ENCODE assay signal across 8 cellular contexts in the genomic region with DNA sequence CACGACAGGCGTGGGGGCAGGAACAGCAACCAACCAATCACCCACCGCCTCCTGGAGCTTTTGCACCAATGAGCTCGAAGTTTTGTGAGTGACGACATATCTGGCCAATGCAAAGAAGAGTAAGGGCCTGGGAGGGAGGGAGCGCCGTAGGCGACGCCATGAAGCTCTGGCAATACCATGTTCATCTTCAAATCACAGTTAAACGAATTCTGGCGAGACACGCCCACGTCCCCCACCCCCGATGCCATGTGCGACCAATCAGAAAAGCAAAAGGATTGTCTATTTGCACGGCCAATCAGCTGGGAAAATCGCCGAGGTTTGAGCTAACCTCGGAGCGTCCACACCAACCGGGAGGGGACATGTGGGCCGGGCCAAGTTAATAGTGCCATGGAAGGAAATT. TPM values are rescaled to one million over a fixed set of nuclear protein-coding genes. Genes with fewer than 3 reads are reported as not detected.
A peak's percentile ranks its signal among the peaks of the same experiment; 100 is the strongest.
DNase-seq lines count a peak whose midpoint lies in the region; ATAC-seq and TF ChIP-seq lines count a peak whose summit lies in the region.
"Not testable (repeated sequence)": the region's sequence is repeated elsewhere in the genome, so short reads cannot be mapped to it uniquely, and the experiment has no call there.

A gene (minus strand): TSS at position 12 of the 400 bp plus-strand sequence. CDS start 3,369 bp downstream, outside the sequence.

- not testable (repeated sequence) for TF ChIP-seq EP300 in sigmoid colon (IDR thresholded peaks at IDR 0.05)

- H3K9ac ChIP-seq in GM23248 = not testable (repeated sequence)

- ATAC-seq in GM18505 (IDR thresholded peaks at IDR 0.05; ENCODE audit: unreplicated experiment) (peak; percentile 93), HG03460 (IDR thresholded peaks at IDR 0.05; ENCODE audit: unreplicated experiment) (peak; percentile 96), left ventricle myocardium superior (peak; percentile 99)
- peak; percentile 95 for ATAC-seq in activated CD4-positive, alpha-beta T cell treated with anti-CD3 and anti-CD28 coated beads for 36 hours

- not testable (repeated sequence) for H3K9me3 Mint-ChIP-seq in activated CD4-positive, alpha-beta T cell treated with anti-CD3 and anti-CD28 coated beads for 36 hours (ENCODE audit: low read depth)

- not testable (repeated sequence) for H3K27ac ChIP-seq in GM23248, sigmoid colon

- not testable (repeated sequence) for H3K4me1 Mint-ChIP-seq in activated CD4-positive, alpha-beta T cell treated with anti-CD3 and anti-CD28 coated beads for 36 hours

- 0% methylated on average over 1 to 7 of the region's 22 CpGs for WGBS in GM23248 (ENCODE audit: low coverage in 1 of 2, low lambda C conversion rate in 2 of 2, missing lambda C conversion rate in 2 of 2), 2 experiments
- WGBS in sigmoid colon, 2 donors = 0% methylated on average over 7 to 10 of the region's 22 CpGs

- peak within 1 kb of the TSS; percentile 57 for H3K4me3 ChIP-seq in GM23248
- not testable (repeated sequence) for H3K4me3 ChIP-seq in sigmoid colon

- H3K36me3 ChIP-seq in GM23248 (ENCODE audit: low read depth); sigmoid colon: not testable (repeated sequence)

- not testable (repeated sequence) for H3K79me2 ChIP-seq in GM23248 (ENCODE audit: insufficient read depth)

- not testable (repeated sequence) for H3K4me1 ChIP-seq in GM23248 (ENCODE audit: insufficient read depth); sigmoid colon

- H3K9me2 ChIP-seq in GM23248 (ENCODE audit: insufficient read depth) = not testable (repeated sequence)

- not testable (repeated sequence) for TF ChIP-seq CTCF in sigmoid colon (IDR thresholded peaks at IDR 0.05); subcutaneous adipose tissue (IDR thresholded peaks at IDR 0.05; ENCODE audit: low read depth)

- not testable (repeated sequence) for H3K27me3 Mint-ChIP-seq in activated CD4-positive, alpha-beta T cell treated with anti-CD3 and anti-CD28 coated beads for 36 hours

- H3K9me3 ChIP-seq in GM23248 (ENCODE audit: low read depth); sigmoid colon: not testable (repeated sequence)

- H3K4me3 Mint-ChIP-seq in activated CD4-positive, alpha-beta T cell treated with anti-CD3 and anti-CD28 coated beads for 36 hours = peak within 1 kb of the TSS; percentile 35

- CTCF ChIA-PET in activated CD4-positive, alpha-beta T cell treated with anti-CD3 and anti-CD28 coated beads for 36 hours (lab: Charles Lee) = not testable (repeated sequence)

- not testable (repeated sequence) for H3F3A ChIP-seq in GM23248 (ENCODE audit: insufficient read depth)

- not testable (repeated sequence) for H2AFZ ChIP-seq in GM23248

- intact Hi-C loops in activated CD4-positive, alpha-beta T cell treated with anti-CD3 and anti-CD28 coated beads for 36 hours (cut with DNase I, micrococcal nuclease); left ventricle myocardium superior (cut with micrococcal nuclease); sigmoid colon (cut with DNase I): not testable (repeated sequence)

- not testable (repeated sequence) for TF ChIP-seq POLR2A in GM18505 (IDR thresholded peaks at IDR 0.05; ENCODE audit: borderline replicate concordance, extremely low read depth, insufficient read depth, insufficient read length); sigmoid colon (IDR thresholded peaks at IDR 0.05)

- not testable (repeated sequence) for DNase-seq in GM23248
- DNase-seq in activated CD4-positive, alpha-beta T cell treated with anti-CD3 and anti-CD28 coated beads for 36 hours = peak; percentile 90
- peak; percentile 62 for DNase-seq in activated naive CD8-positive, alpha-beta T cell treated with anti-CD3 and anti-CD28 coated beads, Interleukin-2, amount 50 U/mL, for 16 hours (ENCODE audit: low read depth, low spot score)
- DNase-seq in left ventricle myocardium superior = peak; percentile 91
- peak; percentile 97 for DNase-seq in sigmoid colon

- H4K20me1 ChIP-seq in GM23248 (ENCODE audit: insufficient read depth) = not testable (repeated sequence)

- POLR2A ChIA-PET in activated CD4-positive, alpha-beta T cell treated with anti-CD3 and anti-CD28 coated beads for 36 hours (lab: Charles Lee) = not testable (repeated sequence)

- H3K36me3 Mint-ChIP-seq in activated CD4-positive, alpha-beta T cell treated with anti-CD3 and anti-CD28 coated beads for 36 hours (ENCODE audit: low read depth) = not testable (repeated sequence)

- H3K4me2 ChIP-seq in GM23248 (ENCODE audit: unreplicated experiment) = not testable (repeated sequence)

- not testable (repeated sequence) for H3K27me3 ChIP-seq in GM23248 (replicated peaks; ENCODE audit: insufficient read depth); sigmoid colon

- H3K27ac Mint-ChIP-seq in activated CD4-positive, alpha-beta T cell treated with anti-CD3 and anti-CD28 coated beads for 36 hours = not testable (repeated sequence)

- in situ Hi-C loops in GM23248 (cut with MboI) = not testable (repeated sequence)

RNA-seq across cellular contexts. Expression of the gene that starts here (rescaled TPM):
- 2.6 and 20.1 TPM in 2 replicates for total RNA-seq in GM23248 (2014; rRNA removed; shearing (Covaris generic))
- polyA plus RNA-seq in GM23248 (2016; fragmentation: Nextera tagmentation; extraction: Ambion mirVana) = 11.9 and 14.4 TPM in 2 replicates
- 10 to 100 TPM; 22.6 to 27.6 TPM for total RNA-seq in activated CD4-positive, alpha-beta T cell treated with anti-CD3 and anti-CD28 coated beads for 36 hours
- 17.8 TPM for total RNA-seq in left ventricle myocardium superior
- total RNA-seq in sigmoid colon = 10 to 100 TPM; 11.2 to 29.6 (median 19.1) TPM
- 1 to 10 TPM; 6.0 to 8.8 (median 6.0) TPM for polyA plus RNA-seq in sigmoid colon
- 10 to 100 TPM; 11.7 to 21.8 (median 14.1) TPM for total RNA-seq in subcutaneous adipose tissue
